20 cellular contexts compared by ENCODE assay signal in the genomic region with DNA sequence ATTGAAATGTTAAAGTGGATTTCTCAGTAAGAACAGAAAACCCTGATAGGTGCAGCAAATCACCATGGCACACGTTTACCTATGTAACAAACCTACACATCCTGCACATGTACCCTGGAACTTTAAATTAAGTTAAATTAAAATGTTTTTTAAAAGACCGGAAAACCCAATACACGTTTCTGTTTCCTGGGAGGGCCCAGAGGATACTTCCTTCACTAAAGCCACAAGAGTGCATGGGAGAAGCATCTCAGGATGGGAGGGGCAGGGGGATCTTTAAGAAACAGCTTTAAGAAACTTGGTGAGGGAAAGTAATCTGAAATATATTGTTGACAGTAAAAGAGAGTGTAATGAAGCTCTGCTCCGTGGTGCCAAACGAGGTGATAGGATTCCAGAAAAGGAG.
DNase-seq lines count a peak whose midpoint lies in the region; ATAC-seq and TF ChIP-seq lines count a peak whose summit lies in the region.
"Had no signal": no experiment of that assay in that cellular context is flagged by ENCODE, and none has a peak within 500 bp of the region (broad histone marks: within the 10 kb centered on the region; RNA-seq: fewer than 3 reads in every experiment).

No MANE protein-coding gene starts in this region.

- TF ChIP-seq POLR2A in tibial nerve (IDR thresholded peaks at IDR 0.05) = no peak

- H3K36me3 Mint-ChIP-seq in natural killer cell = no peaks in the 10 kb centered on the region
- peaks cover 4% of the 10 kb centered on the region for H3K36me3 Mint-ChIP-seq in natural killer cell treated with Interleukin-12 subunit alpha and Interleukin-12 subunit beta and Interleukin-15 and Interleukin-18, amount 100 ng/mL, for 72 hours
- H3K36me3 Mint-ChIP-seq in activated T-helper 17 cell treated with anti-CD3 and anti-CD28 coated beads, Interleukin-2, amount 50 U/mL, for 72 hours (ENCODE audit: low read depth) = no peaks in the 10 kb centered on the region
- H3K36me3 Mint-ChIP-seq: brain, neural progenitor cell had no signal

- TF ChIP-seq CTCF in natural killer cell (IDR thresholded peaks at IDR 0.05) (no peak), tibial nerve (IDR thresholded peaks at IDR 0.05) (no peak)

- DNase-seq in natural killer cell (no peak), KG1 (lab: John Stamatoyannopoulos, UW) (peak; percentile 26), tibial nerve (ENCODE audit: low spot score in 2 of 2) (no peak)
- DNase-seq in natural killer cell treated with Interleukin-12 subunit alpha and Interleukin-12 subunit beta and Interleukin-15 and Interleukin-18, amount 100 ng/mL, for 72 hours (ENCODE audit: low spot score) = no peak
- DNase-seq in activated effector memory CD4-positive, alpha-beta T cell treated with Interleukin-2 at 50 U/mL for 16 hours = no peak
- DNase-seq: activated CD4-positive, CD25-positive, alpha-beta regulatory T cell treated with anti-CD3 and anti-CD28 coated beads, Interleukin-2, amount 50 U/mL, for 72 hours; DMS79 treated with DMSO at 0.1 percent for 48 hours; effector CD8-positive, alpha-beta T cell; gastrocnemius medialis; islet precursor cell; MV-4-11; NCI-H1694; stimulated activated CD8-positive, alpha-beta memory T cell treated with anti-CD3 and anti-CD28 coated beads, Interleukin-4, amount 100 ng/mL, for 48 hours had no signal

- intact Hi-C loops in natural killer cell (cut with micrococcal nuclease) = no loop called here

- H3K27ac ChIP-seq in tibial nerve = no peak overlapping the region
- H3K27ac ChIP-seq: esophagus muscularis mucosa, gastrocnemius medialis, neural progenitor cell, RWPE1 had no signal

- no peak for TF ChIP-seq EP300 in tibial nerve (IDR thresholded peaks at IDR 0.05)

- no peaks in the 10 kb centered on the region for H3K4me1 ChIP-seq in tibial nerve
- H3K4me1 ChIP-seq: esophagus muscularis mucosa, gastrocnemius medialis, neural progenitor cell had no signal

- H3K36me3 ChIP-seq in tibial nerve = no peaks in the 10 kb centered on the region
- H3K36me3 ChIP-seq: esophagus muscularis mucosa, gastrocnemius medialis, neural progenitor cell had no signal

- H3K4me3 ChIP-seq in tibial nerve = no peak overlapping the region
- H3K4me3 ChIP-seq: esophagus muscularis mucosa, gastrocnemius medialis, neural progenitor cell had no signal

- peak in 1 of 3 donors; percentile 40 for ATAC-seq in natural killer cell
- no peak for ATAC-seq in natural killer cell treated with Interleukin-12 subunit alpha and Interleukin-12 subunit beta and Interleukin-15 and Interleukin-18, amount 100 ng/mL, for 72 hours
- ATAC-seq in activated T-helper 17 cell treated with anti-CD3 and anti-CD28 coated beads, Interleukin-2, amount 50 U/mL, for 72 hours (replicated peaks) = no peak
- ATAC-seq in GM18909 (IDR thresholded peaks at IDR 0.05; ENCODE audit: poor library complexity, unreplicated experiment) = no peak
- ATAC-seq: gastrocnemius medialis, sciatic nerve had no signal

- peak overlapping the region; percentile 65 for H3K4me3 Mint-ChIP-seq in natural killer cell
- no peak overlapping the region for H3K4me3 Mint-ChIP-seq in natural killer cell treated with Interleukin-12 subunit alpha and Interleukin-12 subunit beta and Interleukin-15 and Interleukin-18, amount 100 ng/mL, for 72 hours
- peak overlapping the region; percentile 38 for H3K4me3 Mint-ChIP-seq in activated T-helper 17 cell treated with anti-CD3 and anti-CD28 coated beads, Interleukin-2, amount 50 U/mL, for 72 hours
- H3K4me3 Mint-ChIP-seq: brain, neural progenitor cell had no signal

- no peaks in the 10 kb centered on the region for H3K9me3 Mint-ChIP-seq in natural killer cell
- H3K9me3 Mint-ChIP-seq in natural killer cell treated with Interleukin-12 subunit alpha and Interleukin-12 subunit beta and Interleukin-15 and Interleukin-18, amount 100 ng/mL, for 72 hours = peaks cover 7% of the 10 kb centered on the region
- H3K9me3 Mint-ChIP-seq in activated T-helper 17 cell treated with anti-CD3 and anti-CD28 coated beads, Interleukin-2, amount 50 U/mL, for 72 hours = no peaks in the 10 kb centered on the region
- H3K9me3 Mint-ChIP-seq: brain, neural progenitor cell had no signal

- peaks cover 33 to 39% of the 10 kb centered on the region in 2 donors for H3K4me1 Mint-ChIP-seq in natural killer cell
- peaks cover 19 to 23% of the 10 kb centered on the region in 2 donors for H3K4me1 Mint-ChIP-seq in natural killer cell treated with Interleukin-12 subunit alpha and Interleukin-12 subunit beta and Interleukin-15 and Interleukin-18, amount 100 ng/mL, for 72 hours (ENCODE audit: low read depth in 2 of 2)
- peaks cover 15% of the 10 kb centered on the region for H3K4me1 Mint-ChIP-seq in activated T-helper 17 cell treated with anti-CD3 and anti-CD28 coated beads, Interleukin-2, amount 50 U/mL, for 72 hours
- H3K4me1 Mint-ChIP-seq: brain, neural progenitor cell had no signal

- no peaks in the 10 kb centered on the region for H3K27me3 ChIP-seq in tibial nerve
- H3K27me3 ChIP-seq: esophagus muscularis mucosa, gastrocnemius medialis, neural progenitor cell had no signal

- H3K27ac Mint-ChIP-seq in natural killer cell = peak overlapping the region; percentile 45 to 81
- peak overlapping the region in 1 of 2 donors; percentile 65 for H3K27ac Mint-ChIP-seq in natural killer cell treated with Interleukin-12 subunit alpha and Interleukin-12 subunit beta and Interleukin-15 and Interleukin-18, amount 100 ng/mL, for 72 hours
- H3K27ac Mint-ChIP-seq in activated T-helper 17 cell treated with anti-CD3 and anti-CD28 coated beads, Interleukin-2, amount 50 U/mL, for 72 hours = peak overlapping the region; percentile 40
- H3K27ac Mint-ChIP-seq: brain, neural progenitor cell had no signal

- 70 to 72% methylated on average over 5 of the region's 5 CpGs for WGBS in tibial nerve, 2 donors

- peaks cover 0 to 3% of the 10 kb centered on the region in 2 donors for H3K27me3 Mint-ChIP-seq in natural killer cell (ENCODE audit: low read depth in 2 of 2)
- H3K27me3 Mint-ChIP-seq in natural killer cell treated with Interleukin-12 subunit alpha and Interleukin-12 subunit beta and Interleukin-15 and Interleukin-18, amount 100 ng/mL, for 72 hours = no peaks in the 10 kb centered on the region
- no peaks in the 10 kb centered on the region for H3K27me3 Mint-ChIP-seq in activated T-helper 17 cell treated with anti-CD3 and anti-CD28 coated beads, Interleukin-2, amount 50 U/mL, for 72 hours
- H3K27me3 Mint-ChIP-seq: brain had no signal

- H3K9me3 ChIP-seq in tibial nerve = no peaks in the 10 kb centered on the region
- H3K9me3 ChIP-seq: esophagus muscularis mucosa, gastrocnemius medialis had no signal
